22 cellular contexts compared by ENCODE assay signal in the genomic region with DNA sequence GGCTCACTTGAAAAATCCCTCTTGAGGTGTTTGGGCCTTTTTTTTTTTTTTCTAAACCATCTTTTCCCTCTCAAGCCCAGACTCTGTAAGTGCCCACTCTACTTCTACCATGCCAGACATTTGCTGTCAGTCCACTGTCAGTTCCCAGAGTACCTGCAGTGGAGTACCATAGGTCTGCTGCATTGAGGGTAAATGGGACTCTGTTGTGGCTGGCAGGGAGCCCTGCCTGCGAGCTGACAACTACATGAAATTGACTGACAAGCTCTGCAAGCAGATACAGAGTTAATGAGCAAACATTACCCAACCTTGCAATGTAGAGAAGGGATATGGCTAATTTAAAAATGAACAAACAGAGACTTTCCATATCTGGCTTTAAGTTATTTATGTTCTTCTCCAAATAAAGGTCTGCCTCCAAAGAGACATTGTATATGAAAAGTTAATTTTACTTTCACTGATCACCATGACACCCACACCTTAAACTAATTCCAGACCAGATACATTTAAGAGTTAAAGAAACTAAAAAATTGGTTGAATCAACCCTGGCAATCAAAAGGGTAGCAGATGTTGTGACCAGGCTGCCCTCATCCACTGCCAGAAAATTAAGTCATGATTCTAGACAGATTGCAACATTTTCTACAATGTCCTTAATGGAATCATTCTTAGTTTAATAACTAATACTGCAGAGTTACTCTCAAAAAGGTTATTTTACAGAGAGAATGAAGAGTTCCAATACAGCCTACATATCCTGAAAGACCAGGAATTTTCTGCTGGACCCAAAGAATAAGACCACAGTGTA.
DNase-seq lines count a peak whose midpoint lies in the region; ATAC-seq and TF ChIP-seq lines count a peak whose summit lies in the region.
"Had no signal": no experiment of that assay in that cellular context is flagged by ENCODE, and none has a peak within 500 bp of the region (broad histone marks: within the 10 kb centered on the region; RNA-seq: fewer than 3 reads in every experiment).

No MANE protein-coding gene starts in this region.

- H3K9me3 ChIP-seq in gastrocnemius medialis, result no peaks in the 10 kb centered on the region
- H3K9me3 ChIP-seq: adrenal gland, colonic mucosa had no signal

- TF ChIP-seq POLR2A in gastrocnemius medialis (IDR thresholded peaks at IDR 0.05), result no peak

- no peaks in the 10 kb centered on the region for H3K4me1 ChIP-seq in gastrocnemius medialis
- H3K4me1 ChIP-seq: colonic mucosa had no signal

- no peak overlapping the region for H3K4me3 ChIP-seq in gastrocnemius medialis
- H3K4me3 ChIP-seq: adrenal gland, colonic mucosa, lung had no signal

- DNase-seq in AG20443 (ENCODE audit: low spot score), result peak; percentile 63
- DNase-seq in DMS 273 treated with DMSO at 0.1 percent for 48 hours (lab: John Stamatoyannopoulos, UW), result peak; percentile 92
- peak; percentile 64 for DNase-seq in NCI-H345 (lab: John Stamatoyannopoulos, UW)
- DNase-seq in fibroblast of the conjunctiva (ENCODE audit: low read depth), result peak; percentile 9
- no peak for DNase-seq in GM13977 (ENCODE audit: low spot score)
- DNase-seq in gastrocnemius medialis, result no peak
- DNase-seq: activated CD4-positive, alpha-beta T cell treated with anti-CD3 and anti-CD28 coated beads for 4 hours; activated CD8-positive, alpha-beta memory T cell treated with anti-CD3 and anti-CD28 coated beads for 24 hours; activated T-cell treated with anti-CD3 and anti-CD28 coated beads, Interleukin-2, amount 50 U/mL, for 1 hour; CD4-positive, CD25-positive, alpha-beta regulatory T cell; colonic mucosa; DMS53; effector memory CD4-positive, alpha-beta T cell; erythroblast; NCI-H1930; NCI-H526; trophoblast cell had no signal

- intact Hi-C loops in gastrocnemius medialis (cut with DNase I; ENCODE audit: low total_unique reads), result no loop called here

- no peaks in the 10 kb centered on the region for H3K27me3 ChIP-seq in gastrocnemius medialis
- H3K27me3 ChIP-seq: adrenal gland, colonic mucosa had no signal

- no peak overlapping the region for H3K27ac ChIP-seq in gastrocnemius medialis
- H3K27ac ChIP-seq: colonic mucosa, KMS-11, RWPE1 had no signal

- TF ChIP-seq CTCF in GM13977 (IDR thresholded peaks at IDR 0.05; ENCODE audit: extremely low read depth, insufficient read depth, missing control alignments) (no peak), gastrocnemius medialis (IDR thresholded peaks at IDR 0.05 in 4 of 5, conservative IDR thresholded peaks at IDR 0.05 in 1 of 5) (no peak)

- in situ Hi-C loops in GM13977 (cut with MboI; ENCODE audit: low pct_unique_long_range_greater_than_20kb, low sequenced_read_pairs, unreplicated experiment) (no loop called here), gastrocnemius medialis (cut with MboI; ENCODE audit: low sequenced_read_pairs in 4 of 4) (no loop called here)

- ATAC-seq in GM18867 (IDR thresholded peaks at IDR 0.05; ENCODE audit: unreplicated experiment) (no peak), gastrocnemius medialis (no peak)

- H3K36me3 ChIP-seq in gastrocnemius medialis, result no peaks in the 10 kb centered on the region
- H3K36me3 ChIP-seq: adrenal gland, colonic mucosa had no signal

Comparison
In these comparisons a context has a peak if more than half of its experiments do, and no peak if none do; other contexts are left out.
1. DNase-seq: peak in AG20443 (single experiment), DMS 273 treated with DMSO at 0.1 percent for 48 hours (single experiment), NCI-H345 (single experiment) and fibroblast of the conjunctiva (single experiment); none in GM13977 (single experiment) and gastrocnemius medialis (0 of 2).